8 cellular contexts compared by ENCODE assay signal in the genomic region with DNA sequence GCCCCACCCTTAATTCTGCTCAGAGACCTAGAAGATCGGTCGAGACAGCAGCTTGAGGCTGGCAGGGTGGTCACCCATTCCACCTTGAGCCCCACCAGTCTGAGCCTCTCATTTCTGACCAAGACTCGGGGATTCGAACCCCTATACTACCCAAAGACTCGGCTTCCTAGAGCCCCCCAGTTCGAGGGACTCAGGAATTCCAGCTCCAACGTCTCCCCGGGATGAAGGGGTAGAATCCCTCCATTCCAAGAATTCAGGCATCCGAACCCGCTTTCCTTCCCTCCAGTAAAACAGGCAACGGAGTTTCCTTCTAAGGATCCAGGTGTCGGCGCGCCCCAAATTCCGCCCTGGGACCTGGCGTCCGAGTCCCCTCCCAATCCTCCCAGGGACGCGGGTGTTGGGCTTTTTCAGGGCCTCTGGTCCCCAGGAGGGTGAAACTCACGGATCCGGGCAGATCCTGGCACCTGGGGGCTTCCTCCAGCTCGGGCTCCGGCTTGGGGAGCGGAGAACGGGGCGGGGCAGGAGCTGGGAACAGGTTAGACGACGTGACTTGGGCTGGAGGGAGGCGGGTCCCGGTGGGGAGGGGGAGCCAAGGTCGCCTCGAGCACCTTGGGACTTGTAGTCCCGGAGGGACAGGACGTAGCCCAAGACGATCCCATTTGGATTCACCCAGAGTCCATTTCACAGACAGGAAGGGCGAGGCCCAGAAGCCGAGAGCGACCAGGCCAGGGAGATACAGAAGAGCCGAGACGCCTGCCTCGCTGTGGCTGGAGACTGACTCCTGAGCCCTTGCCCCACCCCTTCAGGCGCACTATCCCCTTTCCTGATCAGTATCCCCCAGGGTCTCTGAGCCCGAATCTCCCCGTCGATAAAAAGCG. TPM values are rescaled to one million over a fixed set of nuclear protein-coding genes. Genes with fewer than 3 reads are reported as not detected.
A peak's percentile ranks its signal among the peaks of the same experiment; 100 is the strongest.
DNase-seq lines count a peak whose midpoint lies in the region; ATAC-seq and TF ChIP-seq lines count a peak whose summit lies in the region.

A gene with protein sequence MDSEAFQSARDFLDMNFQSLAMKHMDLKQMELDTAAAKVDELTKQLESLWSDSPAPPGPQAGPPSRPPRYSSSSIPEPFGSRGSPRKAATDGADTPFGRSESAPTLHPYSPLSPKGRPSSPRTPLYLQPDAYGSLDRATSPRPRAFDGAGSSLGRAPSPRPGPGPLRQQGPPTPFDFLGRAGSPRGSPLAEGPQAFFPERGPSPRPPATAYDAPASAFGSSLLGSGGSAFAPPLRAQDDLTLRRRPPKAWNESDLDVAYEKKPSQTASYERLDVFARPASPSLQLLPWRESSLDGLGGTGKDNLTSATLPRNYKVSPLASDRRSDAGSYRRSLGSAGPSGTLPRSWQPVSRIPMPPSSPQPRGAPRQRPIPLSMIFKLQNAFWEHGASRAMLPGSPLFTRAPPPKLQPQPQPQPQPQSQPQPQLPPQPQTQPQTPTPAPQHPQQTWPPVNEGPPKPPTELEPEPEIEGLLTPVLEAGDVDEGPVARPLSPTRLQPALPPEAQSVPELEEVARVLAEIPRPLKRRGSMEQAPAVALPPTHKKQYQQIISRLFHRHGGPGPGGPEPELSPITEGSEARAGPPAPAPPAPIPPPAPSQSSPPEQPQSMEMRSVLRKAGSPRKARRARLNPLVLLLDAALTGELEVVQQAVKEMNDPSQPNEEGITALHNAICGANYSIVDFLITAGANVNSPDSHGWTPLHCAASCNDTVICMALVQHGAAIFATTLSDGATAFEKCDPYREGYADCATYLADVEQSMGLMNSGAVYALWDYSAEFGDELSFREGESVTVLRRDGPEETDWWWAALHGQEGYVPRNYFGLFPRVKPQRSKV (minus strand): TSS at position 513 of the 878 bp plus-strand sequence. CDS start 6,751 bp downstream, outside the sequence.

- peaks cover 5% of the 10 kb centered on the region for H3K36me3 Mint-ChIP-seq in chondrocyte (ENCODE audit: low read depth)

- H3K4me1 Mint-ChIP-seq in chondrocyte (ENCODE audit: low read depth) = peaks cover 48% of the 10 kb centered on the region

- peak within 1 kb of the TSS; percentile 98 for H3K27ac Mint-ChIP-seq in chondrocyte (ENCODE audit: unreplicated experiment)

- intact Hi-C loops in left colon (cut with DNase I, micrococcal nuclease) = no loop called here

- H3K27ac ChIP-seq in 22Rv1 = peak within 1 kb of the TSS; percentile 96

- H3K4me3 Mint-ChIP-seq in chondrocyte (ENCODE audit: unreplicated experiment) = peak within 1 kb of the TSS; percentile 95

- DNase-seq in NCI-H1048 (lab: John Stamatoyannopoulos, UW) = peak; percentile 72
- peak; percentile 36 for DNase-seq in T-helper 22 cell (ENCODE audit: low read depth)
- DNase-seq in chondrocyte (ENCODE audit: low spot score) = peak; percentile 96
- DNase-seq in left colon = peak; percentile 92 to 94
- peak; percentile 55 to 58 for DNase-seq in stimulated activated CD4-positive, alpha-beta T cell treated with anti-CD3 and anti-CD28 coated beads, Interleukin-2, amount 100 ng/mL, for 48 hours

- TF ChIP-seq CTCF in 22Rv1 (IDR thresholded peaks at IDR 0.05) = no peak
- TF ChIP-seq CTCF in chondrocyte (IDR thresholded peaks at IDR 0.05) = no peak

- no peaks in the 10 kb centered on the region for H3K9me3 Mint-ChIP-seq in chondrocyte (ENCODE audit: low read depth)

- no peaks in the 10 kb centered on the region for H3K27me3 Mint-ChIP-seq in chondrocyte (ENCODE audit: low read depth)

- peak; percentile 12 for ATAC-seq in GM18870 (IDR thresholded peaks at IDR 0.05; ENCODE audit: unreplicated experiment)
- peak; percentile 76 for ATAC-seq in left colon
- ATAC-seq in GM19351 (IDR thresholded peaks at IDR 0.05; ENCODE audit: unreplicated experiment) = no peak

RNA-seq across cellular contexts. Expression of the gene that starts here (rescaled TPM):
- 67.2 to 111 TPM (median 110 TPM) in 3 replicates for total RNA-seq in chondrocyte
- total RNA-seq in left colon = 10 to 100 TPM; 34.1 to 35.0 TPM

Comparison
In these comparisons a context has a peak if more than half of its experiments do, and no peak if none do; other contexts are left out.
1. DNase-seq: peak in every context shown above with its lines; median percentile 96 in chondrocyte; 93 in left colon; 72 in NCI-H1048; 56 in stimulated activated CD4-positive, alpha-beta T cell treated with anti-CD3 and anti-CD28 coated beads, Interleukin-2, amount 100 ng/mL, for 48 hours; 36 in T-helper 22 cell.